ENCODE assay signal across 35 cellular contexts in genomic region chr17:61211233-61211632, GRCh38.
"Had no signal": no experiment of that assay in that cellular context is flagged by ENCODE, and none has a peak within 500 bp of the region (broad histone marks: within the 10 kb centered on the region; RNA-seq: fewer than 3 reads in every experiment).

No MANE protein-coding gene starts in this region.

- H3K27ac ChIP-seq: adrenal gland, body of pancreas, lower lobe of right lung, neutrophil, sigmoid colon, thoracic aorta, WERI-Rb-1 had no signal

- H3K27me3 ChIP-seq: adrenal gland, body of pancreas, gastroesophageal sphincter, neutrophil, sigmoid colon, upper lobe of right lung had no signal

- H3K27ac Mint-ChIP-seq: activated CD4-positive, alpha-beta memory T cell treated with anti-CD3 and anti-CD28 coated beads for 36 hours; activated CD4-positive, alpha-beta T cell treated with anti-CD3 and anti-CD28 coated beads, Interleukin-2, amount 10 ng/mL, durations not matched to agents 24 days and 14 days; activated naive CD4-positive, alpha-beta T cell treated with anti-CD3 and anti-CD28 coated beads for 36 hours; activated naive CD8-positive, alpha-beta T cell treated with anti-CD3 and anti-CD28 coated beads for 36 hours; activated T-helper 1 cell treated with anti-CD3 and anti-CD28 coated beads, Interleukin-12 subunit alpha, Interleukin-12 subunit beta, Interleukin-2, Interleukin-4 antibody, amounts not matched to agents 30 ng/mL and 10 ng/mL and 1 ng/mL, durations not matched to agents 14 hours and 24 hours and 36 hours; effector memory CD8-positive, alpha-beta T cell; immature natural killer cell; natural killer cell; stimulated activated effector memory CD8-positive, alpha-beta T cell treated with anti-CD3 and anti-CD28 coated beads, Interleukin-12 subunit alpha, Interleukin-12 subunit beta, amount 100 ng/mL, for 72 hours; stimulated activated naive CD8-positive, alpha-beta T cell treated with anti-CD3 and anti-CD28 coated beads, Interleukin-15, Interleukin-2, amounts not matched to agents 100 ng/mL and 50 ng/mL, for 24 hours; T-helper 2 cell treated with Interferon-gamma antibody and Interleukin-4, amounts not matched to agents 5 μg/mL and 100 μg/mL, for 36 hours had no signal

- DNase-seq: activated CD4-positive, alpha-beta memory T cell treated with anti-CD3 and anti-CD28 coated beads for 36 hours; activated CD4-positive, alpha-beta T cell treated with anti-CD3 and anti-CD28 coated beads, Interleukin-2, amount 10 ng/mL, durations not matched to agents 24 days and 14 days; activated CD4-positive, CD25-positive, alpha-beta regulatory T cell treated with anti-CD3 and anti-CD28 coated beads, Interleukin-2, amount 50 U/mL, for 72 hours; activated CD8-positive, alpha-beta memory T cell treated with anti-CD3 and anti-CD28 coated beads, Interleukin-2, amount 50 U/mL, for 4 hours; activated effector memory CD4-positive, alpha-beta T cell treated with anti-CD3 and anti-CD28 coated beads, Interleukin-2, amount 50 U/mL, for 16 hours; activated naive CD4-positive, alpha-beta T cell treated with anti-CD3 and anti-CD28 coated beads for 36 hours; activated naive CD8-positive, alpha-beta T cell treated with anti-CD3 and anti-CD28 coated beads for 36 hours; activated T-cell treated with anti-CD3 and anti-CD28 coated beads, Interleukin-2, amount 50 U/mL, for 1 hour; adrenal gland; aorta; body of pancreas; effector memory CD8-positive, alpha-beta T cell; erythroblast; head of caudate nucleus; hypothalamus; immature natural killer cell; kidney; lower lobe of right lung; mesenchymal stem cell; natural killer cell; sigmoid colon; small intestine; stimulated activated CD4-positive, alpha-beta T cell treated with anti-CD3 and anti-CD28 coated beads, Interleukin-4, amount 100 ng/mL, for 24 hours; T-helper 1 cell; upper lobe of right lung; WERI-Rb-1 had no signal

- H3K36me3 ChIP-seq: adrenal gland, gastroesophageal sphincter, lower lobe of right lung, neutrophil, sigmoid colon, thoracic aorta, upper lobe of right lung, WERI-Rb-1 had no signal

- H3K9me3 Mint-ChIP-seq: activated CD4-positive, alpha-beta memory T cell treated with anti-CD3 and anti-CD28 coated beads for 36 hours; activated CD4-positive, alpha-beta T cell treated with anti-CD3 and anti-CD28 coated beads, Interleukin-2, amount 10 ng/mL, durations not matched to agents 24 days and 14 days; activated naive CD4-positive, alpha-beta T cell treated with anti-CD3 and anti-CD28 coated beads for 36 hours; activated naive CD8-positive, alpha-beta T cell treated with anti-CD3 and anti-CD28 coated beads for 36 hours; activated T-helper 1 cell treated with anti-CD3 and anti-CD28 coated beads, Interleukin-12 subunit alpha, Interleukin-12 subunit beta, Interleukin-2, Interleukin-4 antibody, amounts not matched to agents 30 ng/mL and 10 ng/mL and 1 ng/mL, durations not matched to agents 14 hours and 24 hours and 36 hours; effector memory CD8-positive, alpha-beta T cell; immature natural killer cell; natural killer cell; stimulated activated effector memory CD8-positive, alpha-beta T cell treated with anti-CD3 and anti-CD28 coated beads, Interleukin-12 subunit alpha, Interleukin-12 subunit beta, amount 100 ng/mL, for 72 hours; stimulated activated naive CD8-positive, alpha-beta T cell treated with anti-CD3 and anti-CD28 coated beads, Interleukin-15, Interleukin-2, amounts not matched to agents 100 ng/mL and 50 ng/mL, for 24 hours; T-helper 2 cell treated with Interferon-gamma antibody and Interleukin-4, amounts not matched to agents 5 μg/mL and 100 μg/mL, for 36 hours had no signal

- H3K9me3 ChIP-seq: adrenal gland, body of pancreas, gastroesophageal sphincter, lower lobe of right lung, neutrophil, sigmoid colon, thoracic aorta, upper lobe of right lung had no signal

- ATAC-seq: body of pancreas; effector memory CD8-positive, alpha-beta T cell; gastroesophageal sphincter; left lobe of liver; lower lobe of right lung; natural killer cell; stimulated activated effector memory CD8-positive, alpha-beta T cell treated with anti-CD3 and anti-CD28 coated beads, Interleukin-12 subunit alpha, Interleukin-12 subunit beta, amount 100 ng/mL, for 72 hours; upper lobe of right lung had no signal

- H3K4me3 Mint-ChIP-seq: activated CD4-positive, alpha-beta memory T cell treated with anti-CD3 and anti-CD28 coated beads for 36 hours; activated CD4-positive, alpha-beta T cell treated with anti-CD3 and anti-CD28 coated beads, Interleukin-2, amount 10 ng/mL, durations not matched to agents 24 days and 14 days; activated naive CD4-positive, alpha-beta T cell treated with anti-CD3 and anti-CD28 coated beads for 36 hours; activated naive CD8-positive, alpha-beta T cell treated with anti-CD3 and anti-CD28 coated beads for 36 hours; activated T-helper 1 cell treated with anti-CD3 and anti-CD28 coated beads, Interleukin-12 subunit alpha, Interleukin-12 subunit beta, Interleukin-2, Interleukin-4 antibody, amounts not matched to agents 30 ng/mL and 10 ng/mL and 1 ng/mL, durations not matched to agents 14 hours and 24 hours and 36 hours; effector memory CD8-positive, alpha-beta T cell; immature natural killer cell; natural killer cell; stimulated activated effector memory CD8-positive, alpha-beta T cell treated with anti-CD3 and anti-CD28 coated beads, Interleukin-12 subunit alpha, Interleukin-12 subunit beta, amount 100 ng/mL, for 72 hours; stimulated activated naive CD8-positive, alpha-beta T cell treated with anti-CD3 and anti-CD28 coated beads, Interleukin-15, Interleukin-2, amounts not matched to agents 100 ng/mL and 50 ng/mL, for 24 hours; T-helper 2 cell treated with Interferon-gamma antibody and Interleukin-4, amounts not matched to agents 5 μg/mL and 100 μg/mL, for 36 hours had no signal

- H3K4me3 ChIP-seq: adrenal gland, body of pancreas, coronary artery, gastroesophageal sphincter, lower lobe of right lung, sigmoid colon, thoracic aorta, upper lobe of right lung had no signal

- H3K36me3 Mint-ChIP-seq: activated CD4-positive, alpha-beta memory T cell treated with anti-CD3 and anti-CD28 coated beads for 36 hours; activated naive CD8-positive, alpha-beta T cell treated with anti-CD3 and anti-CD28 coated beads for 36 hours; immature natural killer cell; natural killer cell; stimulated activated effector memory CD8-positive, alpha-beta T cell treated with anti-CD3 and anti-CD28 coated beads, Interleukin-12 subunit alpha, Interleukin-12 subunit beta, amount 100 ng/mL, for 72 hours had no signal

- FAIRE-seq: kidney, small intestine had no signal

- H3K4me1 Mint-ChIP-seq: activated naive CD8-positive, alpha-beta T cell treated with anti-CD3 and anti-CD28 coated beads for 36 hours; stimulated activated effector memory CD8-positive, alpha-beta T cell treated with anti-CD3 and anti-CD28 coated beads, Interleukin-12 subunit alpha, Interleukin-12 subunit beta, amount 100 ng/mL, for 72 hours had no signal

- H3K27me3 Mint-ChIP-seq: activated CD4-positive, alpha-beta memory T cell treated with anti-CD3 and anti-CD28 coated beads for 36 hours; activated naive CD8-positive, alpha-beta T cell treated with anti-CD3 and anti-CD28 coated beads for 36 hours; effector memory CD8-positive, alpha-beta T cell; stimulated activated naive CD8-positive, alpha-beta T cell treated with anti-CD3 and anti-CD28 coated beads, Interleukin-15, Interleukin-2, amounts not matched to agents 100 ng/mL and 50 ng/mL, for 24 hours had no signal
